ENCODE assay signal across 1 cellular context in genomic region chr2:173965372-173966025, GRCh38.
TF ChIP-seq lines count a peak whose summit lies in the region.

TSS of gene SP3 (minus strand) at chr2:173965373. CDS start at chr2:173965171, 202 bp downstream.

TF ChIP-seq in HEK293, 187 proteins besides CTCF, POLR2A, EP300 and RAD21 (continued from another document):
- TF ChIP-seq PRDM4 (tag by site-specific recombination; IDR thresholded peaks at IDR 0.05) (no peak; the same call in 1 of the 2 replicates), ZNF16 (tag by site-specific recombination; IDR thresholded peaks at IDR 0.05; ENCODE audit: low read depth) (no peak), TCF7L2 (IDR thresholded peaks at IDR 0.05; ENCODE audit: borderline replicate concordance, low read depth, low read length) (no peak), ZNF23 (tag by site-specific recombination; IDR thresholded peaks at IDR 0.05; ENCODE audit: borderline replicate concordance) (no peak), ZNF518A (tag by site-specific recombination; conservative IDR thresholded peaks at IDR 0.05; ENCODE audit: low read depth) (no peak), ZNF768 (tag by site-specific recombination; IDR thresholded peaks at IDR 0.05) (no peak), ZNF664 (tag by site-specific recombination; IDR thresholded peaks at IDR 0.05) (no peak), ZBTB48 (tag by site-specific recombination; IDR thresholded peaks at IDR 0.05) (0 out of 2 replicates have a peak, but pooled peaks have one; percentile 44), ZBTB6 (tag by site-specific recombination; IDR thresholded peaks at IDR 0.05) (no peak), ZNF362 (tag by site-specific recombination; IDR thresholded peaks at IDR 0.05) (no peak), ZNF10 (tag by site-specific recombination; IDR thresholded peaks at IDR 0.05) (no peak), ZNF645 (tag by site-specific recombination; IDR thresholded peaks at IDR 0.05) (no peak), ZNF473 (tag by site-specific recombination; IDR thresholded peaks at IDR 0.05) (no peak), ZNF777 (tag by site-specific recombination; IDR thresholded peaks at IDR 0.05; ENCODE audit: borderline replicate concordance) (no peak), ZNF843 (tag by site-specific recombination; IDR thresholded peaks at IDR 0.05) (peak; percentile 62; the same call in 1 of the 2 replicates), ZNF549 (tag by site-specific recombination; IDR thresholded peaks at IDR 0.05) (no peak), ZNF426 (tag by site-specific recombination; IDR thresholded peaks at IDR 0.05) (no peak), YY1 (tag by site-specific recombination; IDR thresholded peaks at IDR 0.05) (no peak), GFI1B (tag by site-specific recombination; IDR thresholded peaks at IDR 0.05) (no peak), SCRT2 (tag by site-specific recombination; IDR thresholded peaks at IDR 0.05) (no peak), ZNF169 (tag by site-specific recombination; IDR thresholded peaks at IDR 0.05) (no peak), ZNF701 (tag by site-specific recombination; IDR thresholded peaks at IDR 0.05) (no peak), ZFP3 (tag by site-specific recombination; IDR thresholded peaks at IDR 0.05; ENCODE audit: low read depth) (no peak), ZNF654 (tag by site-specific recombination; IDR thresholded peaks at IDR 0.05; ENCODE audit: low read depth) (no peak), ZNF416 (tag by site-specific recombination; IDR thresholded peaks at IDR 0.05) (no peak), ZNF610 (tag by site-specific recombination; IDR thresholded peaks at IDR 0.05; ENCODE audit: borderline replicate concordance) (peak; percentile 99), ZNF510 (tag by site-specific recombination; IDR thresholded peaks at IDR 0.05; ENCODE audit: insufficient replicate concordance) (no peak), ZNF133 (tag by site-specific recombination; IDR thresholded peaks at IDR 0.05) (no peak), ZSCAN23 (tag by site-specific recombination; IDR thresholded peaks at IDR 0.05) (no peak), IKZF3 (tag by site-specific recombination; IDR thresholded peaks at IDR 0.05) (0 out of 2 replicates have a peak, but pooled peaks have one; percentile 25), ZNF292 (tag by site-specific recombination; IDR thresholded peaks at IDR 0.05; ENCODE audit: borderline replicate concordance, low read depth) (no peak), ZNF521 (tag by site-specific recombination; IDR thresholded peaks at IDR 0.05) (no peak), HOXD13 (CRISPR knock-in tag; IDR thresholded peaks at IDR 0.05; ENCODE audit: borderline replicate concordance) (peak; percentile 64; the same call in 1 of the 2 replicates), ZNF174 (tag by site-specific recombination; IDR thresholded peaks at IDR 0.05) (no peak), ZNF121 (tag by site-specific recombination; IDR thresholded peaks at IDR 0.05) (no peak), ZNF140 (tag by site-specific recombination; IDR thresholded peaks at IDR 0.05) (no peak), ZNF837 (tag by site-specific recombination; IDR thresholded peaks at IDR 0.05) (no peak), KLF9 (tag by site-specific recombination; IDR thresholded peaks at IDR 0.05; ENCODE audit: low read depth) (peak; percentile 53; the same call in 1 of the 2 replicates), ZNF677 (tag by site-specific recombination; IDR thresholded peaks at IDR 0.05) (no peak), ZNF639 (tag by site-specific recombination; IDR thresholded peaks at IDR 0.05) (no peak), KLF7 (tag by site-specific recombination; IDR thresholded peaks at IDR 0.05; ENCODE audit: borderline replicate concordance) (0 out of 2 replicates have a peak, but pooled peaks have one; percentile 10), ZNF776 (tag by site-specific recombination; IDR thresholded peaks at IDR 0.05; ENCODE audit: borderline replicate concordance) (no peak), ZNF785 (tag by site-specific recombination; IDR thresholded peaks at IDR 0.05) (no peak), ZNF248 (tag by site-specific recombination; IDR thresholded peaks at IDR 0.05) (no peak), ZFP41 (tag by site-specific recombination; IDR thresholded peaks at IDR 0.05; ENCODE audit: borderline replicate concordance) (no peak), KLF17 (tag by site-specific recombination; IDR thresholded peaks at IDR 0.05) (no peak; the same call in none of the 2 replicates)
